ENCODE assay signal across 1 cellular context in the genomic region with DNA sequence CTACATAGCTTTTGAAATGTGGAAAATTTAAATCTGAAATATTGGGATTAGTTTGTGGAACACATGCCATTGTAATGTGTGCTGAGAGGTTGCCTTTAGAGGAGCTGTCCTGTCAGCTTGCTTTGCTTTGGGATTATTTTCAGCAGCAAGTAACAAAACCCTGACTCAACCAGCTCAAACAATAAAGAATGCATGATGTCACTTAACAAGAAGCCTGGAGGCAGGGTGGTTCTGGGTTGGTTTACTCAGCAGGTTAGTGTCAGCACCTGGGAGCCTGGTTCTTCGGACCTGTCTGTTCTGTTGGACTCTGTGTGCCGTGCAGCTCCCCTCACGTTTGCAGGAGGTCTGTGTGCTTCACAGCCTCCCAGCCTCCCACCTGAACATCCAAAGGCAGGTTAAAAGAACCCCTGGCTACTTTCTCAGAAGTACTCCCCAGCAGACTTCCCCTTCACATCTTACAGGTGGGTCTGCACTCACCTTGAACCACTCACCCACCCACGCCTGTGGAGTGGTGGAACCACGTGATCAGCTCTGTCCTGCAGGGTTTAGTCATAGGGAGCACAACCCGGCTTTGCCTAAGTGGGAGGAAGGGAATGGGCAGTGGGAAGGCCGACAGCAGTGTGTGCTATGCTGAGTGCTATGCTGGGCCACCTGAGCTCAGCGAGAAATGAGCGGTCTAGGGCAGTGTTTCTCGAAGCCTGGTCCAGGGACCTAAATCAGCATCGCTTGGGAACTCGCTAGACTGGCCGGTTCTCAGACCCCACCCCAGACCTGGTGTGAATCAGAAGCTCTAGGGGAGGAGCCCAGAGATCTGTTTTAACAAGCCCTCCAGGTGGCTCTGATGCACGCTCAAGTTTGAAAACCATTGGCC.
TF ChIP-seq lines count a peak whose summit lies in the region.

No MANE protein-coding gene starts in this region.

TF ChIP-seq in WTC11, 78 proteins besides CTCF, POLR2A, EP300 and RAD21 (continued from another document):
- TF ChIP-seq HMGXB4 (CRISPR knock-in tag; IDR thresholded peaks at IDR 0.05) (no peak), EMX1 (CRISPR knock-in tag; IDR thresholded peaks at IDR 0.05) (no peak), TEAD4 (CRISPR knock-in tag; IDR thresholded peaks at IDR 0.05) (no peak), SMAD4 (CRISPR knock-in tag; IDR thresholded peaks at IDR 0.05) (no peak)
